30 cellular contexts compared by ENCODE assay signal in the genomic region with DNA sequence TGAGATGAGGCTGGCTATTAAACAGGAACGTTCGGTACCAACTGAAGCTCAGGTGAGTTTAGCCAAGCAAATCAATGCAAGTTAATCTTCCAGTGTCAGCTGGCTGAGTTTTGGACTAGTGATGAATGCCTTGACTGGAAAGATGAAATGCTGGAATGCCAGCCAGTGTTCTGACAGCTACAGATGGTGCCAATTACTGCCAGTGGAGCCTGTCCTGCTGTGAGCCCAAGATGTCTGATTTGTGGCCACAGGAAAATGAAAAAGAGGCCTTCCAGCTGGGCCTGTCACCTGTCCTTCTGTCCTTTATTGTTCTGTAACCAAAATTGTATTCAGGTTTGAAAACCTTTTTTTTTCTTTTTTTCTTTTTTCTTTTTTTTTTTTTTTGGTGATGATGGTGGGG.
"Had no signal": no experiment of that assay in that cellular context is flagged by ENCODE, and none has a peak within 500 bp of the region (broad histone marks: within the 10 kb centered on the region; RNA-seq: fewer than 3 reads in every experiment).

No MANE protein-coding gene starts in this region.

- DNase-seq: activated B cell treated with CpG ODN at 0.5 μM for 24 hours; activated CD4-positive, alpha-beta memory T cell treated with anti-CD3 and anti-CD28 coated beads for 36 hours; activated CD4-positive, alpha-beta T cell treated with anti-CD3 and anti-CD28 coated beads for 4 hours; activated CD4-positive, alpha-beta T cell treated with anti-CD3 and anti-CD28 coated beads, Interleukin-2, amount 50 U/mL, for 1 hour; activated CD4-positive, CD25-positive, alpha-beta regulatory T cell treated with anti-CD3 and anti-CD28 coated beads, Interleukin-2, amount 50 U/mL, for 72 hours; activated CD8-positive, alpha-beta memory T cell treated with anti-CD3 and anti-CD28 coated beads, Interleukin-2, amount 50 U/mL, for 4 hours; activated effector memory CD4-positive, alpha-beta T cell treated with anti-CD3 and anti-CD28 coated beads, Interleukin-2, amount 50 U/mL, for 16 hours; activated naive CD4-positive, alpha-beta T cell; activated naive CD4-positive, alpha-beta T cell treated with anti-CD3 and anti-CD28 coated beads, Interleukin-2, amount 50 U/mL, for 16 hours; activated naive CD8-positive, alpha-beta T cell treated with anti-CD3 and anti-CD28 coated beads for 36 hours; activated T-cell treated with anti-CD3 and anti-CD28 coated beads for 4 hours; activated T-cell treated with anti-CD3 and anti-CD28 coated beads, Interleukin-2, amount 50 U/mL, for 4 hours; amniotic stem cell; aorta; NCI-H1105; NCI-H1417 treated with DMSO at 0.1 percent for 48 hours; NCI-H2029 treated with DMSO at 0.1 percent for 48 hours; NCI-H2107; NCI-H2171; NCI-H510A; NK-92 treated with Interleukin-12 subunit alpha and Interleukin-12 subunit beta, amount 100 ng/mL, for 24 hours; PC-3; Peyer's patch; RPMI8226; SIG-M5; SW 1271; T-helper 1 cell; T-helper 2 cell; T-helper 9 cell had no signal

- H3K4me3 Mint-ChIP-seq: activated B cell treated with CpG ODN at 0.5 μM for 24 hours; activated CD4-positive, alpha-beta memory T cell treated with anti-CD3 and anti-CD28 coated beads for 36 hours; activated naive CD8-positive, alpha-beta T cell treated with anti-CD3 and anti-CD28 coated beads for 36 hours; activated T-cell treated with anti-CD3 and anti-CD28 coated beads, Interleukin-2, amount 50 U/mL, for 4 hours; central memory CD8-positive, alpha-beta T cell had no signal

- H3K27me3 Mint-ChIP-seq: activated B cell treated with CpG ODN at 0.5 μM for 24 hours; activated CD4-positive, alpha-beta memory T cell treated with anti-CD3 and anti-CD28 coated beads for 36 hours; activated naive CD8-positive, alpha-beta T cell treated with anti-CD3 and anti-CD28 coated beads for 36 hours; central memory CD8-positive, alpha-beta T cell had no signal

- H3K27ac Mint-ChIP-seq: activated B cell treated with CpG ODN at 0.5 μM for 24 hours; activated CD4-positive, alpha-beta memory T cell treated with anti-CD3 and anti-CD28 coated beads for 36 hours; activated naive CD8-positive, alpha-beta T cell treated with anti-CD3 and anti-CD28 coated beads for 36 hours had no signal

- ATAC-seq: activated T-cell treated with anti-CD3 and anti-CD28 coated beads, Interleukin-2, amount 50 U/mL, for 4 hours; PC-3 had no signal

- H3K36me3 Mint-ChIP-seq: activated CD4-positive, alpha-beta memory T cell treated with anti-CD3 and anti-CD28 coated beads for 36 hours; activated naive CD8-positive, alpha-beta T cell treated with anti-CD3 and anti-CD28 coated beads for 36 hours had no signal

- H3K4me1 Mint-ChIP-seq: activated B cell treated with CpG ODN at 0.5 μM for 24 hours; activated naive CD8-positive, alpha-beta T cell treated with anti-CD3 and anti-CD28 coated beads for 36 hours; central memory CD8-positive, alpha-beta T cell had no signal

- H3K9me3 Mint-ChIP-seq: activated B cell treated with CpG ODN at 0.5 μM for 24 hours; activated CD4-positive, alpha-beta memory T cell treated with anti-CD3 and anti-CD28 coated beads for 36 hours; activated naive CD8-positive, alpha-beta T cell treated with anti-CD3 and anti-CD28 coated beads for 36 hours; activated T-cell treated with anti-CD3 and anti-CD28 coated beads, Interleukin-2, amount 50 U/mL, for 4 hours had no signal
